Comparison of ENCODE assay signal across 28 cellular contexts in genomic region chr13:48618937-48619336, GRCh38. TPM values are rescaled to one million over a fixed set of nuclear protein-coding genes. Genes with fewer than 3 reads are reported as not detected.
DNase-seq lines count a peak whose midpoint lies in the region; ATAC-seq, FAIRE-seq and TF ChIP-seq lines count a peak whose summit lies in the region.
"Had no signal": no experiment of that assay in that cellular context is flagged by ENCODE, and none has a peak within 500 bp of the region (broad histone marks: within the 10 kb centered on the region; RNA-seq: fewer than 3 reads in every experiment).

No MANE protein-coding gene starts in this region.

- TF ChIP-seq CTCF in mammary epithelial cell (conservative IDR thresholded peaks at IDR 0.05 in 1 of 2, IDR thresholded peaks at IDR 0.05 in 1 of 2; ENCODE audit: extremely low read depth in 1 of 2, insufficient read depth in 1 of 2, low read depth in 1 of 2, low read length in 2 of 2) (no peak), breast epithelium (IDR thresholded peaks at IDR 0.05) (no peak), A549 (IDR thresholded peaks at IDR 0.05) (no peak), K562 (IDR thresholded peaks at IDR 0.05 in 2 of 3, conservative IDR thresholded peaks at IDR 0.05 in 1 of 3; ENCODE audit: insufficient read depth in 2 of 3, low read depth in 1 of 3, low read length in 3 of 3) (no peak)

- TF ChIP-seq POLR2A in breast epithelium (IDR thresholded peaks at IDR 0.05) = no peak
- TF ChIP-seq POLR2A in A549 (IDR thresholded peaks at IDR 0.05; ENCODE audit: low read length) = no peak
- TF ChIP-seq POLR2A in K562 (conservative IDR thresholded peaks at IDR 0.05) = no peak

- H3K4me3 ChIP-seq in mammary epithelial cell (replicated peaks in 1 of 3; ENCODE audit: insufficient read depth in 1 of 3, low read depth in 2 of 3, low read length in 3 of 3) = no peak overlapping the region
- no peak overlapping the region for H3K4me3 ChIP-seq in breast epithelium
- no peak overlapping the region for H3K4me3 ChIP-seq in A549
- H3K4me3 ChIP-seq in K562 = no peak overlapping the region
- H3K4me3 ChIP-seq: BLaER1 had no signal

- intact Hi-C loops in mammary epithelial cell (cut with micrococcal nuclease) (loop anchor here (5.0 kb wide), 1 partner anchor 58 kb away; no protein-coding TSS in a partner anchor), breast epithelium (cut with DNase I; ENCODE audit: low total_unique reads) (no loop called here), K562 (cut with micrococcal nuclease) (no loop called here)

- TF ChIP-seq RAD21 in A549 (conservative IDR thresholded peaks at IDR 0.05 in 1 of 2, IDR thresholded peaks at IDR 0.05 in 1 of 2) (no peak), K562 (CRISPR knock-in tag; conservative IDR thresholded peaks at IDR 0.05 in 1 of 2, IDR thresholded peaks at IDR 0.05 in 1 of 2) (no peak)

- CTCF ChIA-PET in mammary epithelial cell (lab: Charles Lee; ENCODE audit: low non-redundant PET) (no interaction called here), A549 (lab: Yijun Ruan, JAX) (no interaction called here), K562 (lab: Yijun Ruan, JAX; ENCODE audit: low intra/inter-chr PET ratio) (no interaction called here)

- no peaks in the 10 kb centered on the region for H3K27me3 ChIP-seq in mammary epithelial cell (ENCODE audit: insufficient read depth, low read length)
- H3K27me3 ChIP-seq in breast epithelium = no peaks in the 10 kb centered on the region
- H3K27me3 ChIP-seq in K562 (ENCODE audit: control insufficient read depth in 2 of 2, insufficient read depth in 2 of 2, low read length in 2 of 2) = no peaks in the 10 kb centered on the region
- H3K27me3 ChIP-seq: BE2C, BLaER1 had no signal

- TF ChIP-seq EP300 in A549 (IDR thresholded peaks at IDR 0.05) = no peak
- TF ChIP-seq EP300 in K562 (IDR thresholded peaks at IDR 0.05; ENCODE audit: low read length) = no peak

- H3K27ac ChIP-seq in mammary epithelial cell (ENCODE audit: insufficient read depth, low read depth, low read length) (no peak overlapping the region), breast epithelium (no peak overlapping the region), A549 (no peak overlapping the region), K562 (ENCODE audit: extremely low read depth, low read depth, low read length) (no peak overlapping the region)
- H3K27ac ChIP-seq: 22Rv1, BLaER1 had no signal

- no peak overlapping the region for H2AFZ ChIP-seq in mammary epithelial cell (ENCODE audit: low read depth, low read length)
- H2AFZ ChIP-seq in K562 (ENCODE audit: low read depth, low read length) = no peak overlapping the region

- in situ Hi-C loops in mammary epithelial cell (cut with MboI; ENCODE audit: low sequenced_read_pairs in 2 of 2) = no loop called here
- in situ Hi-C loops in K562 (cut with MboI) = no loop called here

- H3K79me2 ChIP-seq in mammary epithelial cell (ENCODE audit: insufficient read depth, low read length) (no peaks in the 10 kb centered on the region), K562 (ENCODE audit: control insufficient read depth, insufficient read depth, low read length) (no peaks in the 10 kb centered on the region)

- H3K4me1 ChIP-seq in mammary epithelial cell (ENCODE audit: insufficient read depth, low read length) = no peaks in the 10 kb centered on the region
- no peaks in the 10 kb centered on the region for H3K4me1 ChIP-seq in breast epithelium
- H3K4me1 ChIP-seq in A549 = no peaks in the 10 kb centered on the region
- no peaks in the 10 kb centered on the region for H3K4me1 ChIP-seq in K562 (replicated peaks in 1 of 2; ENCODE audit: control insufficient read depth in 2 of 2, insufficient read depth in 2 of 2, low read length in 2 of 2)
- H3K4me1 ChIP-seq: BE2C, BLaER1 had no signal

- no peaks in the 10 kb centered on the region for H3K9me1 ChIP-seq in K562 (ENCODE audit: control insufficient read depth, insufficient read depth, low read length)

- POLR2A ChIA-PET in A549 (lab: Yijun Ruan, JAX) (no interaction called here), K562 (lab: Yijun Ruan, JAX) (no interaction called here)

- WGBS in mammary epithelial cell (ENCODE audit: low coverage, missing lambda C conversion rate) = 71% methylated on average over 3 of the region's 3 CpGs
- WGBS in A549 (ENCODE audit: missing lambda C conversion rate) = 33% methylated on average over 3 of the region's 3 CpGs
- WGBS in K562 (ENCODE audit: insufficient coverage, low coverage, missing lambda C conversion rate) = 6% methylated on average over 2 of the region's 3 CpGs

- no peaks in the 10 kb centered on the region for H4K20me1 ChIP-seq in mammary epithelial cell (ENCODE audit: insufficient read depth, low read length)
- H4K20me1 ChIP-seq in K562 (replicated peaks; ENCODE audit: control insufficient read depth, insufficient read depth, low read length) = no peaks in the 10 kb centered on the region
- H4K20me1 ChIP-seq: BLaER1 had no signal

- dilution Hi-C loops in mammary epithelial cell (cut with HindIII; ENCODE audit: low sequenced_read_pairs) = loop anchor here (5.0 kb wide), 2 partner anchors 33 to 63 kb away; partner anchors contain the start of gene CYSLTR2

- ATAC-seq in A549 (no peak), K562 (no peak)

- no TSS peak for BruUV-seq in mammary epithelial cell (replicated peaks; lab: Mats Ljungman, UMichigan)
- BruUV-seq in K562 (replicated peaks; lab: Mats Ljungman, UMichigan) = no TSS peak

- H3K36me3 ChIP-seq in mammary epithelial cell (ENCODE audit: insufficient read depth, low read length) (no peaks in the 10 kb centered on the region), breast epithelium (no peaks in the 10 kb centered on the region), K562 (ENCODE audit: control insufficient read depth, insufficient read depth, low read length) (no peaks in the 10 kb centered on the region)
- H3K36me3 ChIP-seq: BE2C, BLaER1 had no signal

- H3K9me3 ChIP-seq in mammary epithelial cell (replicated peaks; ENCODE audit: insufficient read depth, low read length) = peaks cover 7% of the 10 kb centered on the region
- peaks cover 7 to 17% of the 10 kb centered on the region in 2 donors for H3K9me3 ChIP-seq in breast epithelium
- peaks cover 7% of the 10 kb centered on the region for H3K9me3 ChIP-seq in A549
- H3K9me3 ChIP-seq in K562 (replicated peaks; ENCODE audit: control insufficient read depth, insufficient read depth, low read depth, low read length) = no peaks in the 10 kb centered on the region

- FAIRE-seq in A549 (lab: Jason Lieb, UNC) = no peak
- FAIRE-seq in K562 (lab: Jason Lieb, UNC) = no peak
- FAIRE-seq: GM12891, GM19239 had no signal

- H3K4me2 ChIP-seq in mammary epithelial cell (ENCODE audit: insufficient read depth, low read depth, low read length) = no peak overlapping the region
- H3K4me2 ChIP-seq in A549 = no peak overlapping the region
- H3K4me2 ChIP-seq in K562 (ENCODE audit: insufficient read depth, low read length) = no peak overlapping the region
- H3K4me2 ChIP-seq: BLaER1 had no signal

- H3K9ac ChIP-seq in mammary epithelial cell (ENCODE audit: insufficient read depth, low read length) = no peak overlapping the region
- no peak overlapping the region for H3K9ac ChIP-seq in K562 (ENCODE audit: insufficient read depth in 1 of 2, low read depth in 2 of 2, low read length in 2 of 2)
- H3K9ac ChIP-seq: BLaER1 had no signal

- DNase-seq in mammary epithelial cell (peak; percentile 6), breast epithelium (ENCODE audit: low spot score in 2 of 2) (no peak), A549 (ENCODE audit: low read depth in 1 of 2, low spot score in 1 of 2) (no peak), K562 (ENCODE audit: extremely low read depth in 1 of 4, low spot score in 3 of 4) (no peak), NCI-H510A (lab: John Stamatoyannopoulos, UW) (no peak)
- DNase-seq: ACHN; BE2C; C1 segment of cervical spinal cord; CD4-positive, alpha-beta memory T cell; CD4-positive, CD25-positive, alpha-beta regulatory T cell; CD8-positive, alpha-beta memory T cell; COR-L47; DMS 273 treated with DMSO at 0.1 percent for 48 hours; DMS153; DMS53; DMS79; DND-41; EL; GDM1 had no signal

TF ChIP-seq in A549, 52 proteins besides CTCF, POLR2A, EP300 and RAD21:
- TF ChIP-seq ZFP36 (IDR thresholded peaks at IDR 0.05; ENCODE audit: borderline replicate concordance, partially characterized antibody) = peak; percentile 89
- no peak for TF ChIP-seq BHLHE40 (IDR thresholded peaks at IDR 0.05; ENCODE audit: low read depth, low read length)

TF ChIP-seq in K562, 482 proteins besides CTCF, POLR2A, EP300 and RAD21:
- no peak for TF ChIP-seq ZBTB1 (CRISPR knock-in tag; IDR thresholded peaks at IDR 0.05; ENCODE audit: borderline replicate concordance, low read depth)
- peak; percentile 79 for TF ChIP-seq ZFP36 (IDR thresholded peaks at IDR 0.05; ENCODE audit: low read depth, low read length, partially characterized antibody)
TF ChIP-seq in K562: peak in this region for 1.

RNA-seq across cellular contexts. Expression of gene CYSLTR2, which starts 34.8 kb away (rescaled TPM):
- not detected for total RNA-seq in mammary epithelial cell
- not detected for polyA plus RNA-seq in mammary epithelial cell
- polyA minus RNA-seq in mammary epithelial cell = not detected
- 1 to 10 TPM in 1 of 3 donors, under 1 TPM in 2; 0.32 to 1.0 (median 0.33) TPM for total RNA-seq in breast epithelium
- not detected in 2 replicates for polyA plus RNA-seq in A549 (2011; rRNA removed)
- polyA plus RNA-seq in A549 (2012; cell fraction: cytosol; rRNA removed) = not detected in 2 replicates
- polyA plus RNA-seq in A549 (2012; cell fraction: nucleus; rRNA removed) = not detected in 2 replicates
- not detected in 3 replicates for polyA plus RNA-seq in A549 (2017; fragmentation: RNase III; extraction: RNeasy Plus Mini Kit Qiagen cat#74134 plus additional on column Dnase treatment)
- not detected in 2 replicates for polyA minus RNA-seq in A549 (2011; rRNA and poly(A)+ RNA removed)
- not detected in 2 replicates for total RNA-seq in K562 (2011; cell fraction: chromatin; rRNA removed; ENCODE audit: low replicate concordance)
- total RNA-seq in K562 (2011; cell fraction: nucleolus; rRNA removed) = not detected in 2 replicates
- not detected in 2 replicates for total RNA-seq in K562 (2011; cell fraction: nucleoplasm; rRNA removed)
- total RNA-seq in K562 (2014; rRNA removed) = not detected in 2 replicates
- not detected in 2 replicates for total RNA-seq in K562 (2014; rRNA removed; fragmentation: Illumina TruSeq; extraction: Trizol)
- not detected in 2 replicates for total RNA-seq in K562 (2015; rRNA removed; fragmentation: Illumina TruSeq; extraction: Trizol)
- not detected in 2 replicates for total RNA-seq in K562 (2021)
- not detected in 2 replicates for polyA plus RNA-seq in K562 (2011; rRNA removed)
- polyA plus RNA-seq in K562 (2011; cell fraction: cytosol; rRNA removed) = 0.01 TPM in 1 of 2 replicates, not detected in the other
- polyA plus RNA-seq in K562 (2011; cell fraction: nucleus; rRNA removed) = not detected in 2 replicates
- not detected in 2 replicates for polyA plus RNA-seq in K562 (2012)
- polyA plus RNA-seq in K562 (2014; fragmentation: Illumina TruSeq; extraction: Trizol) = not detected in 2 replicates
- polyA plus RNA-seq in K562 (2014; fragmentation: Nextera tagmentation; extraction: Ambion mirVana) = not detected
- not detected in 2 replicates for polyA plus RNA-seq in K562 (2014; rRNA removed)
- polyA minus RNA-seq in K562 (2011; rRNA and poly(A)+ RNA removed) = not detected in 2 replicates
- polyA minus RNA-seq in K562 (2011; cell fraction: cytosol; rRNA and poly(A)+ RNA removed) = not detected in 2 replicates
- not detected in 2 replicates for polyA minus RNA-seq in K562 (2011; cell fraction: nucleus; rRNA and poly(A)+ RNA removed)
- total RNA-seq: A172, A673, Daoy, G401 had no signal
- polyA plus RNA-seq: AG04450 had no signal
